In genomic region chr20:53786445-53787267, GRCh38 we compare ENCODE assay signal across 10 cellular contexts.
DNase-seq lines count a peak whose midpoint lies in the region; ATAC-seq and TF ChIP-seq lines count a peak whose summit lies in the region.
"Had no signal": no experiment of that assay in that cellular context is flagged by ENCODE, and none has a peak within 500 bp of the region (broad histone marks: within the 10 kb centered on the region; RNA-seq: fewer than 3 reads in every experiment).

No MANE protein-coding gene starts in this region.

- H3K79me2 ChIP-seq in neural progenitor cell (ENCODE audit: low read depth) = no peaks in the 10 kb centered on the region

- H3K9me3 ChIP-seq in ectodermal cell (ENCODE audit: control insufficient read depth, low read length) = no peaks in the 10 kb centered on the region
- H3K9me3 ChIP-seq in neural progenitor cell (ENCODE audit: low read depth) = no peaks in the 10 kb centered on the region
- H3K9me3 ChIP-seq in ascending aorta = no peaks in the 10 kb centered on the region

- H3K4me1 Mint-ChIP-seq in neural progenitor cell = peaks cover 26% of the 10 kb centered on the region

- H3K9me3 Mint-ChIP-seq in neural progenitor cell = no peaks in the 10 kb centered on the region
- H3K9me3 Mint-ChIP-seq: activated naive CD8-positive, alpha-beta T cell treated with anti-CD3 and anti-CD28 coated beads for 36 hours had no signal

- H3K27me3 ChIP-seq in ectodermal cell (ENCODE audit: control insufficient read depth, insufficient read depth, low read length, poor library complexity, severe bottlenecking) (no peaks in the 10 kb centered on the region), neural progenitor cell (no peaks in the 10 kb centered on the region), ascending aorta (no peaks in the 10 kb centered on the region)

- WGBS in ectodermal cell, 2 experiments = 80 to 81% methylated on average over 7 of the region's 9 CpGs

- H3K4me1 ChIP-seq in ectodermal cell (ENCODE audit: control insufficient read depth, insufficient read depth, low read length) = peaks cover 6% of the 10 kb centered on the region
- peaks cover 27% of the 10 kb centered on the region for H3K4me1 ChIP-seq in neural progenitor cell
- H3K4me1 ChIP-seq in ascending aorta = no peaks in the 10 kb centered on the region

- intact Hi-C loops in ascending aorta (cut with DNase I) = no loop called here

- no peak overlapping the region for H3K9ac ChIP-seq in neural progenitor cell

- H3K4me2 ChIP-seq in neural progenitor cell = no peak overlapping the region

- H3F3A ChIP-seq in neural progenitor cell (ENCODE audit: low read depth) = no peaks in the 10 kb centered on the region

- peaks cover 5% of the 10 kb centered on the region for H3K27me3 Mint-ChIP-seq in neural progenitor cell (ENCODE audit: insufficient read depth, low read depth)
- H3K27me3 Mint-ChIP-seq: activated naive CD8-positive, alpha-beta T cell treated with anti-CD3 and anti-CD28 coated beads for 36 hours had no signal

- H3K4me3 ChIP-seq in ectodermal cell (ENCODE audit: insufficient read depth, low read depth, low read length) = no peak overlapping the region
- no peak overlapping the region for H3K4me3 ChIP-seq in neural progenitor cell
- no peak overlapping the region for H3K4me3 ChIP-seq in ascending aorta

- DNase-seq in DMS153 treated with DMSO at 0.1 percent for 48 hours (lab: John Stamatoyannopoulos, UW; ENCODE audit: unreplicated experiment) = peak; percentile 31
- peak; percentile 62 for DNase-seq in NCI-H2107 treated with DMSO at 0.1 percent for 48 hours (lab: John Stamatoyannopoulos, UW; ENCODE audit: unreplicated experiment)
- no peak for DNase-seq in neural progenitor cell (ENCODE audit: low spot score)
- DNase-seq in activated CD8-positive, alpha-beta memory T cell treated with anti-CD3 and anti-CD28 coated beads, Interleukin-2, amount 50 U/mL, for 48 hours = no peak
- no peak for DNase-seq in ascending aorta (ENCODE audit: low spot score in 2 of 2)
- DNase-seq: activated CD4-positive, alpha-beta T cell treated with anti-CD3 and anti-CD28 coated beads, Interleukin-2, amount 50 U/mL, for 1 hour; activated naive CD8-positive, alpha-beta T cell treated with anti-CD3 and anti-CD28 coated beads for 36 hours had no signal

- H3K36me3 Mint-ChIP-seq in neural progenitor cell = no peaks in the 10 kb centered on the region
- H3K36me3 Mint-ChIP-seq: activated naive CD8-positive, alpha-beta T cell treated with anti-CD3 and anti-CD28 coated beads for 36 hours had no signal

- no peak for TF ChIP-seq CTCF in neural progenitor cell (IDR thresholded peaks at IDR 0.05)
- TF ChIP-seq CTCF in ascending aorta (IDR thresholded peaks at IDR 0.05) = no peak

- no peak overlapping the region for H3K4me3 Mint-ChIP-seq in neural progenitor cell
- H3K4me3 Mint-ChIP-seq: activated naive CD8-positive, alpha-beta T cell treated with anti-CD3 and anti-CD28 coated beads for 36 hours had no signal

- no peaks in the 10 kb centered on the region for H4K20me1 ChIP-seq in neural progenitor cell (ENCODE audit: low read depth)

- no peak for ATAC-seq in HG03469 (IDR thresholded peaks at IDR 0.05; ENCODE audit: unreplicated experiment)
- no peak for ATAC-seq in GM19328 (IDR thresholded peaks at IDR 0.05; ENCODE audit: unreplicated experiment)

- H3K27ac ChIP-seq in ectodermal cell (ENCODE audit: insufficient read depth, low read depth, low read length, poor library complexity, severe bottlenecking) (peak overlapping the region; percentile 19), neural progenitor cell (no peak overlapping the region), ascending aorta (no peak overlapping the region)

- H3K36me3 ChIP-seq in ectodermal cell (ENCODE audit: control insufficient read depth, insufficient read depth, low read length) (no peaks in the 10 kb centered on the region), neural progenitor cell (no peaks in the 10 kb centered on the region), ascending aorta (no peaks in the 10 kb centered on the region)

- peak overlapping the region; percentile 24 for H3K27ac Mint-ChIP-seq in neural progenitor cell
- H3K27ac Mint-ChIP-seq: activated naive CD8-positive, alpha-beta T cell treated with anti-CD3 and anti-CD28 coated beads for 36 hours had no signal

- peak overlapping the region; percentile 67 for H2AFZ ChIP-seq in neural progenitor cell (replicated peaks)

Comparison
In these comparisons a context has a peak if more than half of its experiments do, and no peak if none do; other contexts are left out.
1. DNase-seq: peak in DMS153 treated with DMSO at 0.1 percent for 48 hours (single experiment) and NCI-H2107 treated with DMSO at 0.1 percent for 48 hours (single experiment); none in neural progenitor cell (single experiment), activated CD8-positive, alpha-beta memory T cell treated with anti-CD3 and anti-CD28 coated beads, Interleukin-2, amount 50 U/mL, for 48 hours (single experiment) and ascending aorta (0 of 2).